Comparison of ENCODE assay signal across 21 cellular contexts in genomic region chr6:35273822-35274559, GRCh38. TPM values are rescaled to one million over a fixed set of nuclear protein-coding genes. Genes with fewer than 3 reads are reported as not detected.
A peak's percentile ranks its signal among the peaks of the same experiment; 100 is the strongest.
DNase-seq lines count a peak whose midpoint lies in the region; ATAC-seq, FAIRE-seq and TF ChIP-seq lines count a peak whose summit lies in the region.
"Had no signal": no experiment of that assay in that cellular context is flagged by ENCODE, and none has a peak within 500 bp of the region (broad histone marks: within the 10 kb centered on the region; RNA-seq: fewer than 3 reads in every experiment).

No MANE protein-coding gene starts in this region.

- H3K9me3 Mint-ChIP-seq in immature natural killer cell: no peaks in the 10 kb centered on the region
- H3K9me3 Mint-ChIP-seq: CD8-positive, alpha-beta T cell; GM23338 had no signal

- H4K20me1 ChIP-seq in GM23248 (ENCODE audit: insufficient read depth): no peaks in the 10 kb centered on the region
- H4K20me1 ChIP-seq in PC-9 (ENCODE audit: insufficient read depth): no peaks in the 10 kb centered on the region

- H3K4me3 ChIP-seq in GM23248 (no peak overlapping the region), Panc1 (ENCODE audit: low read depth in 2 of 2, low read length in 2 of 2) (no peak overlapping the region), skeletal muscle tissue (ENCODE audit: low read length in 3 of 3) (no peak overlapping the region), PC-9 (no peak overlapping the region), small intestine (ENCODE audit: low read depth in 1 of 2, low read length in 2 of 2) (no peak overlapping the region)
- H3K4me3 ChIP-seq: GM23338 had no signal

- TF ChIP-seq CTCF in Panc1 (IDR thresholded peaks at IDR 0.05) (no peak), PC-9 (conservative IDR thresholded peaks at IDR 0.05) (no peak)

- no peaks in the 10 kb centered on the region for H3K36me3 ChIP-seq in GM23248 (ENCODE audit: low read depth)
- no peaks in the 10 kb centered on the region for H3K36me3 ChIP-seq in Panc1 (ENCODE audit: control insufficient read depth, insufficient read depth, low read length)
- H3K36me3 ChIP-seq in skeletal muscle tissue (ENCODE audit: control insufficient read depth in 3 of 3, insufficient read depth in 3 of 3, low read length in 3 of 3): no peaks in the 10 kb centered on the region
- H3K36me3 ChIP-seq in PC-9 (ENCODE audit: low read depth): no peaks in the 10 kb centered on the region
- H3K36me3 ChIP-seq in small intestine (ENCODE audit: control insufficient read depth in 2 of 2, insufficient read depth in 2 of 2, low read length in 2 of 2): no peaks in the 10 kb centered on the region

- no peak for ATAC-seq in Panc1
- ATAC-seq: CD8-positive, alpha-beta T cell; GM23338 had no signal

- H3K9me2 ChIP-seq in GM23248 (ENCODE audit: insufficient read depth): no peaks in the 10 kb centered on the region
- no peaks in the 10 kb centered on the region for H3K9me2 ChIP-seq in PC-9 (ENCODE audit: insufficient read depth)

- no peak overlapping the region for H2AFZ ChIP-seq in GM23248
- H2AFZ ChIP-seq in PC-9: no peak overlapping the region
- H2AFZ ChIP-seq: GM23338 had no signal

- H3K79me2 ChIP-seq in GM23248 (ENCODE audit: insufficient read depth) (0 out of 2 replicates have a peak, but pooled peaks cover 4% of the 10 kb centered on the region), PC-9 (ENCODE audit: low read depth) (no peaks in the 10 kb centered on the region)

- BruUV-seq in Panc1 (replicated peaks; lab: Mats Ljungman, UMichigan) (TSS peak; percentile 43), PC-9 (replicated peaks; lab: Mats Ljungman, UMichigan) (no TSS peak)

- in situ Hi-C loops in GM23248 (cut with MboI): no loop called here
- in situ Hi-C loops in Panc1 (cut with HindIII; ENCODE audit: low pct_unique_long_range_greater_than_20kb, low sequenced_read_pairs): no loop called here

- peaks cover 16% of the 10 kb centered on the region for H3K4me1 ChIP-seq in GM23248 (ENCODE audit: insufficient read depth)
- H3K4me1 ChIP-seq in Panc1 (ENCODE audit: control insufficient read depth, insufficient read depth, low read length): no peaks in the 10 kb centered on the region
- peaks cover 12 to 24% (median 17%) of the 10 kb centered on the region in 3 donors for H3K4me1 ChIP-seq in skeletal muscle tissue (ENCODE audit: control insufficient read depth in 3 of 3, insufficient read depth in 3 of 3, low read length in 3 of 3)
- H3K4me1 ChIP-seq in PC-9 (replicated peaks; ENCODE audit: insufficient read depth): no peaks in the 10 kb centered on the region
- H3K4me1 ChIP-seq in small intestine (ENCODE audit: control insufficient read depth in 2 of 2, insufficient read depth in 1 of 2, low read depth in 1 of 2, low read length in 1 of 2): no peaks in the 10 kb centered on the region

- FAIRE-seq in small intestine (lab: Jason Lieb, UNC): no peak
- FAIRE-seq: D721Med, G401.6, GM12891, GM18507 had no signal

- H3K9ac ChIP-seq in GM23248 (no peak overlapping the region), skeletal muscle tissue (ENCODE audit: low read depth in 1 of 3, low read length in 3 of 3) (no peak overlapping the region)

- POLR2A ChIA-PET in Panc1 (lab: Charles Lee) (no interaction called here), PC-9 (lab: Charles Lee; ENCODE audit: unreplicated experiment) (no interaction called here)

- intact Hi-C loops in Panc1 (cut with micrococcal nuclease; ENCODE audit: unreplicated experiment) (no loop called here), PC-9 (cut with micrococcal nuclease; ENCODE audit: unreplicated experiment) (no loop called here)

- peak overlapping the region; percentile 59 for H3K4me2 ChIP-seq in GM23248 (ENCODE audit: unreplicated experiment)
- H3K4me2 ChIP-seq in PC-9: no peak overlapping the region
- H3K4me2 ChIP-seq: GM23338 had no signal

- H3K36me3 Mint-ChIP-seq in immature natural killer cell: no peaks in the 10 kb centered on the region

- H3F3A ChIP-seq in GM23248 (ENCODE audit: insufficient read depth) (peaks cover 18% of the 10 kb centered on the region; the same call in 1 of the 2 replicates), PC-9 (ENCODE audit: insufficient read depth, low read depth) (0 out of 2 replicates have a peak, but pooled peaks cover 6% of the 10 kb centered on the region)

- H3K27ac ChIP-seq in GM23248 (0 out of 2 replicates have a peak overlapping the region, but pooled peaks have one; percentile 61), Panc1 (ENCODE audit: low read length) (no peak overlapping the region), skeletal muscle tissue (ENCODE audit: low read depth, low read length) (peak overlapping the region; percentile 25), PC-9 (no peak overlapping the region), small intestine (ENCODE audit: low read depth in 1 of 2, low read length in 1 of 2) (peak overlapping the region in 1 of 2 donors; percentile 10)
- H3K27ac ChIP-seq: RWPE1 had no signal

- H3K9me3 ChIP-seq in GM23248 (ENCODE audit: low read depth): no peaks in the 10 kb centered on the region
- H3K9me3 ChIP-seq in Panc1 (ENCODE audit: control insufficient read depth, insufficient read depth, low read depth, low read length): no peaks in the 10 kb centered on the region
- no peaks in the 10 kb centered on the region for H3K9me3 ChIP-seq in skeletal muscle tissue (ENCODE audit: control insufficient read depth in 3 of 3, low read length in 3 of 3)
- H3K9me3 ChIP-seq in PC-9 (ENCODE audit: insufficient read depth, low read depth): no peaks in the 10 kb centered on the region
- H3K9me3 ChIP-seq in small intestine (ENCODE audit: control insufficient read depth, low read depth): no peaks in the 10 kb centered on the region

- peaks cover 0 to 2% (median 0%) of the 10 kb centered on the region in 3 donors for H3K27me3 Mint-ChIP-seq in immature natural killer cell (ENCODE audit: low read depth in 3 of 3)

- CTCF ChIA-PET in Panc1 (lab: Charles Lee): interaction anchor here (0.6 kb wide), 1 partner anchor 54 kb away, joined by 4 read pairs; no protein-coding TSS in a partner anchor
- CTCF ChIA-PET in PC-9 (lab: Charles Lee): no interaction called here

- WGBS in GM23248 (ENCODE audit: low coverage in 1 of 2, low lambda C conversion rate in 2 of 2, missing lambda C conversion rate in 2 of 2), 2 experiments: 76 to 80% methylated on average over 4 of the region's 4 CpGs
- 84 to 91% (median 88%) methylated on average over 4 of the region's 4 CpGs for WGBS in small intestine, 3 donors

- H3K4me3 Mint-ChIP-seq in immature natural killer cell: no peak overlapping the region
- H3K4me3 Mint-ChIP-seq: CD8-positive, alpha-beta T cell; GM23338 had no signal

- H3K4me1 Mint-ChIP-seq in immature natural killer cell: peaks cover 12 to 15% of the 10 kb centered on the region in 2 donors
- H3K4me1 Mint-ChIP-seq: GM23338 had no signal

- H3K27me3 ChIP-seq in GM23248 (replicated peaks; ENCODE audit: insufficient read depth): no peaks in the 10 kb centered on the region
- no peaks in the 10 kb centered on the region for H3K27me3 ChIP-seq in Panc1 (ENCODE audit: control insufficient read depth, insufficient read depth, low read length)
- no peaks in the 10 kb centered on the region for H3K27me3 ChIP-seq in skeletal muscle tissue (ENCODE audit: control insufficient read depth in 3 of 3, insufficient read depth in 3 of 3, low read length in 3 of 3)
- H3K27me3 ChIP-seq in PC-9 (ENCODE audit: insufficient read depth, low read depth): no peaks in the 10 kb centered on the region
- no peaks in the 10 kb centered on the region for H3K27me3 ChIP-seq in small intestine (ENCODE audit: control insufficient read depth in 2 of 2, insufficient read depth in 2 of 2, low read length in 2 of 2)

- DNase-seq in GM23248 (peak; percentile 30), Panc1 (ENCODE audit: low read depth, low spot score) (no peak), immature natural killer cell (no peak), SHP77 treated with DMSO at 0.1 percent for 48 hours (lab: John Stamatoyannopoulos, UW) (no peak), PC-9 (no peak), small intestine (no peak)
- DNase-seq: CD8-positive, alpha-beta T cell; DND-41; NCI-H1048; NCI-H1436 treated with DMSO at 0.1 percent for 48 hours; NCI-H2029 treated with DMSO at 0.1 percent for 48 hours; NCI-H2171 treated with DMSO at 0.1 percent for 48 hours; NCI-H748 treated with DMSO at 0.1 percent for 48 hours; OCI-M1 had no signal

- H3K27ac Mint-ChIP-seq in immature natural killer cell: peak overlapping the region in 4 of 6 donors; percentile 9 to 46 (median 36)
- H3K27ac Mint-ChIP-seq: CD8-positive, alpha-beta T cell; GM23338 had no signal

RNA-seq across cellular contexts. Expression of gene ZNF76, which starts 14.5 kb away (rescaled TPM):
- 14.3 and 19.6 TPM in 2 replicates for total RNA-seq in GM23248 (2014; rRNA removed; shearing (Covaris generic))
- polyA plus RNA-seq in GM23248 (2016; fragmentation: Nextera tagmentation; extraction: Ambion mirVana) (15.9 and 16.4 TPM in 2 replicates), immature natural killer cell (10 to 100 TPM; 20.7 to 30.5 (median 27.9) TPM), small intestine (10 to 100 TPM; 16.2 to 24.8 (median 24.0) TPM)
- total RNA-seq in Panc1 (2021; ENCODE audit: unreplicated experiment) (41.5 TPM), skeletal muscle tissue (16.7 TPM), PC-9 (2021) (38.8 and 39.9 TPM in 2 replicates)
- polyA plus RNA-seq in Panc1 (2012; ENCODE audit: insufficient read length): 43.6 TPM

RNA-seq across cellular contexts. Expression of gene DEF6, which starts 23.6 kb away (rescaled TPM):
- total RNA-seq in GM23248 (2014; rRNA removed; shearing (Covaris generic)): 2.6 and 4.9 TPM in 2 replicates
- 1.3 and 1.7 TPM in 2 replicates for polyA plus RNA-seq in GM23248 (2016; fragmentation: Nextera tagmentation; extraction: Ambion mirVana)
- total RNA-seq in Panc1 (2021; ENCODE audit: unreplicated experiment): 0.59 TPM
- polyA plus RNA-seq in Panc1 (2012; ENCODE audit: insufficient read length): not detected
- polyA plus RNA-seq in immature natural killer cell: 100 to 1,000 TPM in 1 of 3 donors, 10 to 100 TPM in 2; 90.7 to 226 (median 95.1) TPM
- 5.2 TPM for total RNA-seq in skeletal muscle tissue
- 19.6 and 27.0 TPM in 2 replicates for total RNA-seq in PC-9 (2021)
- 10 to 100 TPM in 1 of 3 donors, 1 to 10 TPM in 2; 4.7 to 16.2 (median 9.5) TPM for polyA plus RNA-seq in small intestine

Comparison
In these comparisons a context has a peak if more than half of its experiments do, and no peak if none do; other contexts are left out.
1. H3K27ac ChIP-seq: peak in GM23248 (single experiment) and skeletal muscle tissue (single experiment); none in Panc1 (single experiment) and PC-9 (single experiment).